ENCODE assay signal across 12 cellular contexts in genomic region chr12:44525806-44526654, GRCh38.
"Had no signal": no experiment of that assay in that cellular context is flagged by ENCODE, and none has a peak within 500 bp of the region (broad histone marks: within the 10 kb centered on the region; RNA-seq: fewer than 3 reads in every experiment).

No MANE protein-coding gene starts in this region.

- H3K36me3 ChIP-seq: right lobe of liver had no signal

- DNase-seq: activated CD4-positive, alpha-beta T cell treated with anti-CD3 and anti-CD28 coated beads, Interleukin-2, amount 50 U/mL, for 1 hour; activated naive CD4-positive, alpha-beta T cell treated with anti-CD3 and anti-CD28 coated beads, Interleukin-2, amount 10 ng/mL, durations not matched to agents 7 days and 5 days; activated T-cell treated with anti-CD3 and anti-CD28 coated beads for 4 hours; amniotic stem cell; cerebellar nuclear complex; dermis blood vessel endothelial cell; natural killer cell; nucleus accumbens; right lobe of liver; SK-N-SH; stimulated activated naive CD4-positive, alpha-beta T cell treated with Interleukin-2 at 50 U/mL for 16 hours had no signal

- H3K9me3 ChIP-seq: right lobe of liver, SK-N-SH had no signal

- H3K27ac ChIP-seq: right lobe of liver had no signal

- ATAC-seq: activated T-helper 17 cell treated with anti-CD3 and anti-CD28 coated beads, Interleukin-2, amount 50 U/mL, for 72 hours; natural killer cell had no signal

- H3K4me2 ChIP-seq: SK-N-SH had no signal

- H3K4me3 ChIP-seq: right lobe of liver had no signal

- H3K4me1 ChIP-seq: right lobe of liver had no signal

- H3K9me2 ChIP-seq: SK-N-SH had no signal

- H3K27me3 ChIP-seq: right lobe of liver had no signal
